18 cellular contexts compared by ENCODE assay signal in genomic region chr17:4386406-4386805, GRCh38. TPM values are rescaled to one million over a fixed set of nuclear protein-coding genes. Genes with fewer than 3 reads are reported as not detected.
DNase-seq lines count a peak whose midpoint lies in the region; ATAC-seq and TF ChIP-seq lines count a peak whose summit lies in the region.
"Had no signal": no experiment of that assay in that cellular context is flagged by ENCODE, and none has a peak within 500 bp of the region (broad histone marks: within the 10 kb centered on the region; RNA-seq: fewer than 3 reads in every experiment).

No MANE protein-coding gene starts in this region.

- H3K18ac ChIP-seq in IMR-90 (ENCODE audit: low read depth, low read length): no peak overlapping the region

- no peak overlapping the region for H3K23ac ChIP-seq in IMR-90 (ENCODE audit: low read depth, low read length)

- no peak for TF ChIP-seq POLR2A in IMR-90 (IDR thresholded peaks at IDR 0.05; ENCODE audit: low read depth, low read length)

- no peaks in the 10 kb centered on the region for H3K4me1 Mint-ChIP-seq in CD8-positive, alpha-beta memory T cell

- no peak overlapping the region for H2AFZ ChIP-seq in IMR-90 (replicated peaks; ENCODE audit: low read length, poor library complexity)
- H2AFZ ChIP-seq in hepatocyte: no peak overlapping the region

- intact Hi-C loops in IMR-90 (cut with micrococcal nuclease): no loop called here

- no peak overlapping the region for H2BK20ac ChIP-seq in IMR-90 (ENCODE audit: low read depth, low read length)

- H3K9ac ChIP-seq in IMR-90 (ENCODE audit: low read depth, low read length): no peak overlapping the region

- H3K4me2 ChIP-seq in IMR-90 (ENCODE audit: low read depth, low read length) (no peak overlapping the region), hepatocyte (no peak overlapping the region)

- dilution Hi-C loops in IMR-90 (cut with HindIII; ENCODE audit: low sequenced_read_pairs, unreplicated experiment): no loop called here

- no peak overlapping the region for H3K56ac ChIP-seq in IMR-90 (ENCODE audit: extremely low read depth, insufficient read depth, low read length)

- no peak overlapping the region for H3K4me3 Mint-ChIP-seq in CD8-positive, alpha-beta memory T cell
- H3K4me3 Mint-ChIP-seq: B cell, HFFc6 had no signal

- ATAC-seq in IMR-90 (ENCODE audit: low read depth) (peak; percentile 89), esophagus mucosa (peak; percentile 75), GM19452 (IDR thresholded peaks at IDR 0.05; ENCODE audit: unreplicated experiment) (no peak)

- no peaks in the 10 kb centered on the region for H3K79me1 ChIP-seq in IMR-90 (ENCODE audit: low read depth in 1 of 2, low read length in 2 of 2)

- H3K4me1 ChIP-seq in IMR-90 (ENCODE audit: control insufficient read depth, insufficient read depth, low read length) (no peaks in the 10 kb centered on the region), hepatocyte (ENCODE audit: insufficient read depth) (no peaks in the 10 kb centered on the region)
- no peaks in the 10 kb centered on the region for H3K4me1 ChIP-seq in CD8-positive, alpha-beta memory T cell (ENCODE audit: insufficient read depth, low read length)
- H3K4me1 ChIP-seq: Caco-2 had no signal

- no peak overlapping the region for H2AK9ac ChIP-seq in IMR-90 (replicated peaks; ENCODE audit: low read depth, low read length, poor library complexity)

- BruUV-seq in IMR-90 (replicated peaks; lab: Mats Ljungman, UMichigan): no TSS peak

- no peak overlapping the region for H2BK15ac ChIP-seq in IMR-90 (ENCODE audit: low read depth, low read length)

- no peak overlapping the region for H3K27ac ChIP-seq in IMR-90 (ENCODE audit: insufficient read depth, low read length)
- H3K27ac ChIP-seq in CD8-positive, alpha-beta memory T cell (ENCODE audit: low read depth, low read length): no peak overlapping the region
- H3K27ac ChIP-seq in hepatocyte: no peak overlapping the region

- no peak overlapping the region for H2AK5ac ChIP-seq in IMR-90 (ENCODE audit: low read depth, low read length)

- H3K27me3 ChIP-seq in IMR-90 (ENCODE audit: control insufficient read depth, insufficient read depth, low read length) (no peaks in the 10 kb centered on the region), hepatocyte (no peaks in the 10 kb centered on the region)
- no peaks in the 10 kb centered on the region for H3K27me3 ChIP-seq in CD8-positive, alpha-beta memory T cell (ENCODE audit: insufficient read depth, low read length, poor library complexity, severe bottlenecking)

- TF ChIP-seq CTCF in IMR-90 (conservative IDR thresholded peaks at IDR 0.05; ENCODE audit: low read depth, low read length) (no peak), hepatocyte (IDR thresholded peaks at IDR 0.05; ENCODE audit: poor library complexity) (no peak)

- no peak overlapping the region for H4K5ac ChIP-seq in IMR-90 (ENCODE audit: low read depth, low read length)

- POLR2A ChIA-PET in IMR-90 (lab: Charles Lee; ENCODE audit: unreplicated experiment): no interaction called here
- POLR2A ChIA-PET in CD8-positive, alpha-beta memory T cell (lab: Charles Lee): no interaction called here

- H3K9me3 ChIP-seq in IMR-90 (ENCODE audit: control insufficient read depth, insufficient read depth, low read length) (no peaks in the 10 kb centered on the region), hepatocyte (ENCODE audit: low read depth) (no peaks in the 10 kb centered on the region)
- H3K9me3 ChIP-seq in CD8-positive, alpha-beta memory T cell (ENCODE audit: low read length): no peaks in the 10 kb centered on the region
- H3K9me3 ChIP-seq: Caco-2 had no signal

- no peaks in the 10 kb centered on the region for H3K79me2 ChIP-seq in hepatocyte

- H4K8ac ChIP-seq in IMR-90 (ENCODE audit: low read depth in 2 of 2, low read length in 2 of 2): no peak overlapping the region

- H3K9me3 Mint-ChIP-seq in CD8-positive, alpha-beta memory T cell: no peaks in the 10 kb centered on the region
- H3K9me3 Mint-ChIP-seq: HFFc6 had no signal

- no peak overlapping the region for H2BK5ac ChIP-seq in IMR-90 (ENCODE audit: low read depth, low read length, poor library complexity, severe bottlenecking)

- no peak overlapping the region for H2BK120ac ChIP-seq in IMR-90 (ENCODE audit: low read depth, low read length)

- no peak overlapping the region for H3K27ac Mint-ChIP-seq in CD8-positive, alpha-beta memory T cell
- H3K27ac Mint-ChIP-seq: B cell, HFFc6 had no signal

- H3K4me3 ChIP-seq in IMR-90 (ENCODE audit: insufficient read depth, low read depth, low read length) (no peak overlapping the region), hepatocyte (no peak overlapping the region)
- no peak overlapping the region for H3K4me3 ChIP-seq in CD8-positive, alpha-beta memory T cell (ENCODE audit: low read length)

- H3K4ac ChIP-seq in IMR-90 (ENCODE audit: low read depth, low read length): no peak overlapping the region

- H3K36me3 Mint-ChIP-seq in CD8-positive, alpha-beta memory T cell: no peaks in the 10 kb centered on the region

- H3K9me1 ChIP-seq in IMR-90 (ENCODE audit: insufficient read depth, low read length): no peaks in the 10 kb centered on the region

- H3K14ac ChIP-seq in IMR-90 (replicated peaks; ENCODE audit: low read depth, low read length): no peak overlapping the region

- no peaks in the 10 kb centered on the region for H3K36me3 ChIP-seq in IMR-90 (ENCODE audit: control insufficient read depth, insufficient read depth, low read length)
- H3K36me3 ChIP-seq in CD8-positive, alpha-beta memory T cell (ENCODE audit: insufficient read depth, low read length): no peaks in the 10 kb centered on the region
- H3K36me3 ChIP-seq in hepatocyte (replicated peaks; ENCODE audit: insufficient read depth, low read depth): no peaks in the 10 kb centered on the region

- no peak overlapping the region for H4K91ac ChIP-seq in IMR-90 (ENCODE audit: insufficient read depth, low read depth, low read length)

- H4K20me1 ChIP-seq in IMR-90 (ENCODE audit: insufficient read depth, low read length) (no peaks in the 10 kb centered on the region), hepatocyte (ENCODE audit: insufficient read depth, poor library complexity, severe bottlenecking) (no peaks in the 10 kb centered on the region)

- H3K27me3 Mint-ChIP-seq in CD8-positive, alpha-beta memory T cell: no peaks in the 10 kb centered on the region
- H3K27me3 Mint-ChIP-seq: B cell had no signal

- no peak for TF ChIP-seq RAD21 in IMR-90 (IDR thresholded peaks at IDR 0.05; ENCODE audit: low read length)

- no peaks in the 10 kb centered on the region for H3K9me2 ChIP-seq in hepatocyte (replicated peaks; ENCODE audit: insufficient read depth)

- DNase-seq in EH (ENCODE audit: low read depth) (peak; percentile 52), IMR-90 (no peak), superior temporal gyrus (ENCODE audit: extremely low spot score) (peak; percentile 13), hepatocyte (ENCODE audit: low spot score) (no peak)
- DNase-seq in CD8-positive, alpha-beta memory T cell: no peak
- DNase-seq: ACHN, Caco-2, GDM1, HFFc6, KG1, NCI-H1417 treated with DMSO at 0.1 percent for 48 hours, NCI-H187 treated with DMSO at 0.1 percent for 48 hours, NCI-H2227 treated with DMSO at 0.1 percent for 48 hours, NCI-H524 had no signal

- in situ Hi-C loops in IMR-90 (cut with MboI; ENCODE audit: low sequenced_read_pairs): no loop called here

- CTCF ChIA-PET in IMR-90 (lab: Yijun Ruan, JAX): interaction anchor here (0.5 kb wide), 2 partner anchors 25 to 123 kb away, joined by 3 read pairs; partner anchors contain the start of gene ANKFY1
- CTCF ChIA-PET in CD8-positive, alpha-beta memory T cell (lab: Charles Lee): no interaction called here

- WGBS in IMR-90 (ENCODE audit: extremely low coverage in 2 of 2, insufficient read length in 1 of 2), 2 experiments: no CpG with 5 or more reads among the region's 2 CpGs
- WGBS in hepatocyte (ENCODE audit: low lambda C conversion rate, missing lambda C conversion rate): 91% methylated on average over 2 of the region's 2 CpGs

TF ChIP-seq in IMR-90, 13 proteins besides CTCF, POLR2A, EP300 and RAD21 (continues in another document):
- TF ChIP-seq RFX5 (IDR thresholded peaks at IDR 0.05; ENCODE audit: low read depth, low read length) (no peak), CHD1 (IDR thresholded peaks at IDR 0.05; ENCODE audit: low read depth, low read length) (no peak), BHLHE40 (IDR thresholded peaks at IDR 0.05; ENCODE audit: low read depth, low read length) (no peak), MXI1 (IDR thresholded peaks at IDR 0.05; ENCODE audit: borderline replicate concordance, low read depth, low read length) (no peak), FOS (IDR thresholded peaks at IDR 0.05; ENCODE audit: low read depth, low read length) (no peak), USF2 (IDR thresholded peaks at IDR 0.05; ENCODE audit: low read depth, low read length) (no peak), NFE2L2 (IDR thresholded peaks at IDR 0.05; ENCODE audit: low read depth, low read length) (no peak), SMC3 (IDR thresholded peaks at IDR 0.05; ENCODE audit: low read depth, low read length) (no peak), MAZ (IDR thresholded peaks at IDR 0.05; ENCODE audit: borderline replicate concordance, low read depth, low read length) (no peak), RCOR1 (IDR thresholded peaks at IDR 0.05; ENCODE audit: insufficient replicate concordance, low read length) (no peak), MAFK (IDR thresholded peaks at IDR 0.05; ENCODE audit: low read depth, low read length) (no peak)

RNA-seq across cellular contexts. Expression of gene UBE2G1, which starts 19.9 kb away (rescaled TPM):
- 26.3 and 37.5 TPM in 2 replicates for total RNA-seq in IMR-90 (2012; rRNA removed)
- polyA plus RNA-seq in IMR-90 (2012; rRNA removed): 26.6 and 28.9 TPM in 2 replicates
- 9.0 and 16.1 TPM in 2 replicates for polyA plus RNA-seq in IMR-90 (2012; cell fraction: cytosol; rRNA removed)
- polyA plus RNA-seq in IMR-90 (2012; cell fraction: nucleus; rRNA removed; ENCODE audit: low replicate concordance): 8.5 and 16.7 TPM in 2 replicates
- 93.4 TPM for total RNA-seq in esophagus mucosa
- 10 to 100 TPM; 54.9 to 68.0 TPM for total RNA-seq in CD8-positive, alpha-beta memory T cell
- 66.6 TPM for polyA plus RNA-seq in CD8-positive, alpha-beta memory T cell
- 52.6 and 78.8 TPM in 2 replicates for total RNA-seq in hepatocyte
- 51.3 and 65.1 TPM in 2 replicates for polyA plus RNA-seq in hepatocyte

RNA-seq across cellular contexts. Expression of gene SPNS3, which starts 47.3 kb away (rescaled TPM):
- total RNA-seq in IMR-90 (2012; rRNA removed): 0.18 TPM in 1 of 2 replicates, not detected in the other
- not detected in 2 replicates for polyA plus RNA-seq in IMR-90 (2012; rRNA removed)
- polyA plus RNA-seq in IMR-90 (2012; cell fraction: cytosol; rRNA removed): 0.02 TPM in 1 of 2 replicates, not detected in the other
- not detected in 2 replicates for polyA plus RNA-seq in IMR-90 (2012; cell fraction: nucleus; rRNA removed; ENCODE audit: low replicate concordance)
- 0.48 TPM for total RNA-seq in esophagus mucosa
- total RNA-seq in CD8-positive, alpha-beta memory T cell: 1 to 10 TPM; 7.3 to 7.5 TPM
- polyA plus RNA-seq in CD8-positive, alpha-beta memory T cell: 10.0 TPM
- 0.17 and 0.20 TPM in 2 replicates for total RNA-seq in hepatocyte
- polyA plus RNA-seq in hepatocyte: 0.12 and 0.60 TPM in 2 replicates
- total RNA-seq: Caco-2, HFFc6, SK-MEL-5 had no signal

Comparison
In these comparisons a context has a peak if more than half of its experiments do, and no peak if none do; other contexts are left out.
1. DNase-seq: peak in EH (single experiment) and superior temporal gyrus (single experiment); none in IMR-90 (single experiment), CD8-positive, alpha-beta memory T cell (0 of 5) and hepatocyte (single experiment).